33 cellular contexts compared by ENCODE assay signal in genomic region chr20:54532573-54532972, GRCh38. TPM values are rescaled to one million over a fixed set of nuclear protein-coding genes. Genes with fewer than 3 reads are reported as not detected.
"Had no signal": no experiment of that assay in that cellular context is flagged by ENCODE, and none has a peak within 500 bp of the region (broad histone marks: within the 10 kb centered on the region; RNA-seq: fewer than 3 reads in every experiment).

No MANE protein-coding gene starts in this region.

- H3K27ac ChIP-seq: adrenal gland, ascending aorta, body of pancreas, brain microvascular endothelial cell, cardiac muscle cell had no signal

- H3K4me1 ChIP-seq: adrenal gland, ascending aorta, body of pancreas, breast epithelium had no signal

- H3K4me3 ChIP-seq: adrenal gland, ascending aorta, body of pancreas, breast epithelium, cardiac muscle cell had no signal

- H3K27me3 ChIP-seq: ascending aorta, body of pancreas, brain microvascular endothelial cell, breast epithelium, cardiac muscle cell had no signal

- ATAC-seq: activated naive CD4-positive, alpha-beta T cell treated with anti-CD3 and anti-CD28 coated beads, Interleukin-2, amount 50 U/mL, for 72 hours; activated naive CD8-positive, alpha-beta T cell treated with anti-CD3 and anti-CD28 coated beads, Interleukin-2, amount 50 U/mL, for 24 hours; activated T-cell treated with anti-CD3 and anti-CD28 coated beads, Interleukin-2, amount 50 U/mL, for 4 hours; activated T-cell treated with anti-CD3 and anti-CD28 coated beads, Interleukin-2, amount 50 U/mL, for 72 hours; activated T-helper 17 cell treated with anti-CD3 and anti-CD28 coated beads, Interleukin-2, amount 50 U/mL, for 72 hours; body of pancreas had no signal

- H3K9me3 ChIP-seq: adrenal gland, ascending aorta, body of pancreas had no signal

- DNase-seq: activated effector memory CD4-positive, alpha-beta T cell treated with anti-CD3 and anti-CD28 coated beads, Interleukin-2, amount 50 U/mL, for 16 hours; activated effector memory CD4-positive, alpha-beta T cell treated with Interleukin-2 at 50 U/mL for 16 hours; activated gamma-delta T cell; activated gamma-delta T cell treated with Interleukin-2 at 50 U/mL for 16 hours; activated naive CD4-positive, alpha-beta T cell; activated naive CD4-positive, alpha-beta T cell treated with anti-CD3 and anti-CD28 coated beads for 36 hours; activated naive CD4-positive, alpha-beta T cell treated with anti-CD3 and anti-CD28 coated beads, Interleukin-2, amount 10 ng/mL, durations not matched to agents 7 days and 5 days; activated naive CD4-positive, alpha-beta T cell treated with anti-CD3 and anti-CD28 coated beads, Interleukin-2, amount 50 U/mL, for 16 hours; activated naive CD4-positive, alpha-beta T cell treated with Interleukin-2 at 50 U/mL for 16 hours; activated naive CD8-positive, alpha-beta T cell treated with anti-CD3 and anti-CD28 coated beads for 36 hours; activated naive CD8-positive, alpha-beta T cell treated with anti-CD3 and anti-CD28 coated beads, Interleukin-2, amount 10 ng/mL, durations not matched to agents 7 days and 5 days; activated naive CD8-positive, alpha-beta T cell treated with anti-CD3 and anti-CD28 coated beads, Interleukin-2, amount 50 U/mL, for 24 hours; activated T-cell treated with anti-CD3 and anti-CD28 coated beads, Interleukin-2, amount 50 U/mL, for 1 hour; activated T-cell treated with anti-CD3 and anti-CD28 coated beads, Interleukin-2, amount 50 U/mL, for 24 hours; activated T-cell treated with anti-CD3 and anti-CD28 coated beads, Interleukin-2, amount 50 U/mL, for 4 hours; activated T-cell treated with anti-CD3 and anti-CD28 coated beads, Interleukin-2, amount 50 U/mL, for 48 hours; activated T-cell treated with anti-CD3 and anti-CD28 coated beads, Interleukin-2, amount 50 U/mL, for 72 hours; adrenal gland; amniotic stem cell; amygdala; anterior cingulate cortex; aorta; body of pancreas; brain microvascular endothelial cell; central memory CD4-positive, alpha-beta T cell; cerebellar nuclear complex had no signal

- FAIRE-seq: astrocyte had no signal

- H3K36me3 ChIP-seq: adrenal gland, ascending aorta, brain microvascular endothelial cell, breast epithelium, cardiac muscle cell had no signal

RNA-seq across cellular contexts. Expression of gene DOK5, which starts 57.2 kb away (rescaled TPM):
- total RNA-seq: activated naive CD8-positive, alpha-beta T cell treated with anti-CD3 and anti-CD28 coated beads, Interleukin-2, amount 10 ng/mL, durations not matched to agents 7 days and 5 days; ascending aorta; bronchial epithelial cell had no signal
